In the genomic region with DNA sequence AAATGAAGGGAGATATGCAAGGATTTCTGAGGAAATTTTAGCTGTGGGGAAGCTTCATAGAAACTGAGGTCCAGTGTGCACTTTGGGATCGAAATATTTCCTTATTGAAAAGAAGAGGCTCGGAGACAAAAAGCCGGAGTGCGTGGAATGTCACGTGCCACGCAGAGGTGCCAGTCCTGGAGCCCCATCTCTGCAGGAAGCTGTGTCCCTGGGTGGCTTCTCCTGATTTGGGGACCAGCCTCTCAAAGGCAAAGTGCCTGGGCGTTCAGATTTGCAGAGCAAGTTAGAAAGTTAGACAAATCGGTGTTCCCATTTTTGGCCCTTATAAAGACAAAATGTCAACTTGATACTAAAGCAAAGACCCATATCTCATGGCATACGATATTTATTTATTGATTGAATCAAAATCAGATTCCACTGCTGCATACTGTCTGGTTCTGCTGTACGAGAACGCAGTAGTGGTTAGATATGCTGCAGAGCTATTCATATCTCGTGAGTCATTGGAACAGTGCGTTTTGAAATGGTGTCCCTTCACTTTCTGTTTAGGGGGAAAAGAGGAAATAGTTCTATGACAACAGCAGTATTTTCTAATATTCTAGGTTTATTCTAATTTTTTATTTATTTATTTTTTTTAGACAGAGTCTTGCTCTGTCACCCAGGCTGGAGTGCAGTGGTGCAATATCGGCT, we compare ENCODE assay signal across 10 cellular contexts. TPM values are rescaled to one million over a fixed set of nuclear protein-coding genes. Genes with fewer than 3 reads are reported as not detected.
A peak's percentile ranks its signal among the peaks of the same experiment; 100 is the strongest.
DNase-seq lines count a peak whose midpoint lies in the region; ATAC-seq, FAIRE-seq and TF ChIP-seq lines count a peak whose summit lies in the region.
"Had no signal": no experiment of that assay in that cellular context is flagged by ENCODE, and none has a peak within 500 bp of the region (broad histone marks: within the 10 kb centered on the region; RNA-seq: fewer than 3 reads in every experiment).

No MANE protein-coding gene starts in this region.

- H3K27ac Mint-ChIP-seq in astrocyte (ENCODE audit: unreplicated experiment) = no peak overlapping the region
- H3K27ac Mint-ChIP-seq in naive B cell = peak overlapping the region in 2 of 6 donors; percentile 53 to 87

- FAIRE-seq in astrocyte (lab: Jason Lieb, UNC) = no peak

- H3K4me1 Mint-ChIP-seq in astrocyte (ENCODE audit: low read depth, unreplicated experiment) = no peaks in the 10 kb centered on the region
- peaks cover 23 to 46% (median 34%) of the 10 kb centered on the region in 3 donors for H3K4me1 Mint-ChIP-seq in naive B cell

- H3K4me1 ChIP-seq in astrocyte (ENCODE audit: insufficient read depth, low read length) = no peaks in the 10 kb centered on the region

- no peaks in the 10 kb centered on the region for H3K36me3 Mint-ChIP-seq in astrocyte (ENCODE audit: low read depth, unreplicated experiment)
- no peaks in the 10 kb centered on the region for H3K36me3 Mint-ChIP-seq in naive B cell

- H3K36me3 ChIP-seq in astrocyte (ENCODE audit: insufficient read depth, low read length) = no peaks in the 10 kb centered on the region

- H3K4me3 ChIP-seq in astrocyte (ENCODE audit: insufficient read depth, low read depth, low read length) = no peak overlapping the region
- H3K4me3 ChIP-seq: coronary artery had no signal

- H4K20me1 ChIP-seq in astrocyte (ENCODE audit: insufficient read depth, low read length) = no peaks in the 10 kb centered on the region

- H3K79me2 ChIP-seq in astrocyte (ENCODE audit: insufficient read depth, low read length) = no peaks in the 10 kb centered on the region

- no peaks in the 10 kb centered on the region for H3K9me3 ChIP-seq in astrocyte (ENCODE audit: insufficient read depth, low read depth, low read length)

- TF ChIP-seq CTCF in astrocyte (IDR thresholded peaks at IDR 0.05; ENCODE audit: insufficient read depth, low read depth, low read length) (no peak), GM13977 (IDR thresholded peaks at IDR 0.05; ENCODE audit: extremely low read depth, insufficient read depth, missing control alignments) (no peak)

- H3K27ac ChIP-seq in astrocyte (ENCODE audit: low read depth, low read length) = no peak overlapping the region

- in situ Hi-C loops in GM13977 (cut with MboI; ENCODE audit: low pct_unique_long_range_greater_than_20kb, low sequenced_read_pairs, unreplicated experiment) = no loop called here

- no peaks in the 10 kb centered on the region for H3K27me3 ChIP-seq in astrocyte (ENCODE audit: insufficient read depth, low read length)

- peak; percentile 61 to 72 for ATAC-seq in naive B cell (ENCODE audit: low read depth in 2 of 2)
- ATAC-seq in GM21367 (IDR thresholded peaks at IDR 0.05; ENCODE audit: unreplicated experiment) = no peak

- H3K9ac ChIP-seq in astrocyte (ENCODE audit: low read length) = no peak overlapping the region

- peaks cover 1% of the 10 kb centered on the region for H3K27me3 Mint-ChIP-seq in astrocyte (ENCODE audit: low read depth, unreplicated experiment)
- no peaks in the 10 kb centered on the region for H3K27me3 Mint-ChIP-seq in naive B cell

- DNase-seq in Daoy (ENCODE audit: low read depth) (peak; percentile 9), NOMO-1 treated with dmso at 0.1 percent for 144 hours (lab: John Stamatoyannopoulos, UW; ENCODE audit: unreplicated experiment) (peak; percentile 38), astrocyte (ENCODE audit: low read depth) (no peak), naive B cell (peak; percentile 29), NCI-H345 treated with DMSO at 0.1 percent for 48 hours (lab: John Stamatoyannopoulos, UW; ENCODE audit: unreplicated experiment) (no peak), GM13977 (ENCODE audit: low spot score) (no peak), NCI-H2227 treated with DMSO at 0.1 percent for 48 hours (lab: John Stamatoyannopoulos, UW) (no peak)
- DNase-seq: DMS153 had no signal

- peak overlapping the region; percentile 1 for H3K4me2 ChIP-seq in astrocyte (ENCODE audit: low read length)

- H2AFZ ChIP-seq in astrocyte (ENCODE audit: low read depth, low read length) = no peak overlapping the region

- H3K9me3 Mint-ChIP-seq in astrocyte (ENCODE audit: unreplicated experiment) (peaks cover 2% of the 10 kb centered on the region), naive B cell (peaks cover 0 to 4% (median 0%) of the 10 kb centered on the region in 7 donors)

- H3K4me3 Mint-ChIP-seq in astrocyte (ENCODE audit: unreplicated experiment) (no peak overlapping the region), naive B cell (peak overlapping the region in 6 of 8 donors; percentile 15 to 77 (median 56))

RNA-seq across cellular contexts. Expression of gene ATG16L1, which starts 9.1 kb away (rescaled TPM):
- 52.2 and 74.7 TPM in 2 replicates for total RNA-seq in Daoy (2014; rRNA removed; shearing (Covaris generic))
- 30.7 and 31.6 TPM in 2 replicates for total RNA-seq in astrocyte
- 10 to 100 TPM in 2 of 6 donors, 1 to 10 TPM in 4; 7.5 to 17.6 (median 9.6) TPM for polyA plus RNA-seq in naive B cell (ENCODE audit: low read depth in 6 of 6)

Comparison
In these comparisons a context has a peak if more than half of its experiments do, and no peak if none do; other contexts are left out.
1. DNase-seq: peak in Daoy (single experiment), NOMO-1 treated with dmso at 0.1 percent for 144 hours (single experiment) and naive B cell (single experiment); none in astrocyte (single experiment), NCI-H345 treated with DMSO at 0.1 percent for 48 hours (single experiment), GM13977 (single experiment) and NCI-H2227 treated with DMSO at 0.1 percent for 48 hours (single experiment).